ENCODE assay signal across 8 cellular contexts in genomic region chr11:12674571-12674935, GRCh38. TPM values are rescaled to one million over a fixed set of nuclear protein-coding genes. Genes with fewer than 3 reads are reported as not detected.
A peak's percentile ranks its signal among the peaks of the same experiment; 100 is the strongest.
DNase-seq lines count a peak whose midpoint lies in the region; ATAC-seq and TF ChIP-seq lines count a peak whose summit lies in the region.

No MANE protein-coding gene starts in this region.

- DNase-seq in GM13977 (ENCODE audit: low spot score) (peak; percentile 37), HEK293T (ENCODE audit: extremely low spot score) (peak; percentile 31), WTC11 (ENCODE audit: low spot score) (no peak), suprapubic skin (ENCODE audit: low spot score in 2 of 2) (peak in 1 of 2 donors; percentile 79), HK-2 (ENCODE audit: unreplicated experiment) (no peak), NCI-H1092 treated with DMSO at 0.1 percent for 48 hours (lab: John Stamatoyannopoulos, UW) (no peak)

- ATAC-seq in WTC11 (peak; percentile 38), GM18517 (IDR thresholded peaks at IDR 0.05; ENCODE audit: unreplicated experiment) (no peak)

- H3K4me1 ChIP-seq in iPS-18a (ENCODE audit: control insufficient read depth, low read depth, low read length) (peaks cover 26% of the 10 kb centered on the region), suprapubic skin (peaks cover 32% of the 10 kb centered on the region)

- CTCF ChIA-PET in HEK293T (lab: Yijun Ruan, JAX) (no interaction called here), WTC11 (lab: Charles Lee) (interaction anchor here (1.3 kb wide), 1 partner anchor 344 kb away, joined by 3 read pairs; no protein-coding TSS in a partner anchor)

- TF ChIP-seq CTCF in GM13977 (IDR thresholded peaks at IDR 0.05; ENCODE audit: extremely low read depth, insufficient read depth, missing control alignments) (no peak), WTC11 (IDR thresholded peaks at IDR 0.05) (no peak), suprapubic skin (IDR thresholded peaks at IDR 0.05) (no peak)

- H3K36me3 Mint-ChIP-seq in WTC11 = no peaks in the 10 kb centered on the region

- peak overlapping the region; percentile 46 for H3K4me3 ChIP-seq in iPS-18a (ENCODE audit: low read length)
- peak overlapping the region; percentile 94 for H3K4me3 ChIP-seq in suprapubic skin

- H3K9me3 ChIP-seq in iPS-18a (ENCODE audit: control insufficient read depth, low read depth, low read length) (no peaks in the 10 kb centered on the region), suprapubic skin (no peaks in the 10 kb centered on the region)

- H3K9ac ChIP-seq in iPS-18a (ENCODE audit: low read length) = no peak overlapping the region

- WGBS in suprapubic skin = no CpG with 5 or more reads among the region's 46 CpGs

- H3K27me3 Mint-ChIP-seq in WTC11 (ENCODE audit: low read depth) = peaks cover 13% of the 10 kb centered on the region

- POLR2A ChIA-PET in HEK293T (lab: Yijun Ruan, JAX) = no interaction called here
- POLR2A ChIA-PET in WTC11 (lab: Charles Lee) = interaction anchor here (1.1 kb wide), 1 partner anchor 10 kb away, joined by 4 read pairs; no protein-coding TSS in a partner anchor

- in situ Hi-C loops in GM13977 (cut with MboI; ENCODE audit: low pct_unique_long_range_greater_than_20kb, low sequenced_read_pairs, unreplicated experiment) = no loop called here

- no peak for TF ChIP-seq EP300 in suprapubic skin (IDR thresholded peaks at IDR 0.05)

- no peaks in the 10 kb centered on the region for H3K9me3 Mint-ChIP-seq in WTC11

- peaks cover 12% of the 10 kb centered on the region for H3K27me3 ChIP-seq in iPS-18a (ENCODE audit: control insufficient read depth, insufficient read depth, low read length)
- no peaks in the 10 kb centered on the region for H3K27me3 ChIP-seq in suprapubic skin

- no peak overlapping the region for H3K4me3 Mint-ChIP-seq in WTC11

- peaks cover 43% of the 10 kb centered on the region for H3K4me1 Mint-ChIP-seq in WTC11

- H3K27ac ChIP-seq in iPS-18a (ENCODE audit: low read length) (no peak overlapping the region), suprapubic skin (peak overlapping the region; percentile 98)

- no peaks in the 10 kb centered on the region for H3K36me3 ChIP-seq in iPS-18a (ENCODE audit: control insufficient read depth, low read depth, low read length)
- H3K36me3 ChIP-seq in suprapubic skin = no peaks in the 10 kb centered on the region

- no peak for TF ChIP-seq POLR2A in suprapubic skin (IDR thresholded peaks at IDR 0.05)

- no peak overlapping the region for H3K27ac Mint-ChIP-seq in WTC11

TF ChIP-seq in HEK293T, 16 proteins besides CTCF, POLR2A, EP300 and RAD21:
- TF ChIP-seq FOXM1 (IDR thresholded peaks at IDR 0.05; ENCODE audit: borderline replicate concordance) (no peak), PKNOX1 (IDR thresholded peaks at IDR 0.05) (no peak), L3MBTL2 (conservative IDR thresholded peaks at IDR 0.05) (no peak), BHLHE40 (IDR thresholded peaks at IDR 0.05; ENCODE audit: borderline replicate concordance) (no peak), FOXA1 (IDR thresholded peaks at IDR 0.05) (no peak), ELF4 (IDR thresholded peaks at IDR 0.05) (no peak), ARNT (IDR thresholded peaks at IDR 0.05) (no peak), SP1 (IDR thresholded peaks at IDR 0.05) (no peak), HDGF (IDR thresholded peaks at IDR 0.05; ENCODE audit: borderline replicate concordance) (no peak), ZNF384 (IDR thresholded peaks at IDR 0.05) (no peak), NFRKB (IDR thresholded peaks at IDR 0.05) (no peak), CTBP1 (IDR thresholded peaks at IDR 0.05; ENCODE audit: borderline replicate concordance) (no peak), TARDBP (IDR thresholded peaks at IDR 0.05) (no peak), SUZ12 (IDR thresholded peaks at IDR 0.05) (no peak), LEF1 (IDR thresholded peaks at IDR 0.05; ENCODE audit: borderline replicate concordance) (no peak), FOXK2 (IDR thresholded peaks at IDR 0.05) (no peak)

TF ChIP-seq in WTC11, 78 proteins besides CTCF, POLR2A, EP300 and RAD21:
- TF ChIP-seq E2F4 (CRISPR knock-in tag; IDR thresholded peaks at IDR 0.05; ENCODE audit: borderline replicate concordance, low read depth) (0 out of 2 replicates have a peak, but pooled peaks have one; percentile 34), PRDM15 (CRISPR knock-in tag; IDR thresholded peaks at IDR 0.05) (no peak)

RNA-seq across cellular contexts. Expression of gene TEAD1, which starts 0.3 kb away (rescaled TPM):
- 58.9 to 79.9 TPM (median 62.0 TPM) in 3 replicates for total RNA-seq in WTC11 (2021)
- 10 to 100 TPM; 60.3 to 84.8 (median 72.4) TPM for total RNA-seq in suprapubic skin

Comparison
In these comparisons a context has a peak if more than half of its experiments do, and no peak if none do; other contexts are left out.
1. DNase-seq: peak in GM13977 (single experiment) and HEK293T (single experiment); none in WTC11 (single experiment), HK-2 (single experiment) and NCI-H1092 treated with DMSO at 0.1 percent for 48 hours (single experiment).